In the genomic region with DNA sequence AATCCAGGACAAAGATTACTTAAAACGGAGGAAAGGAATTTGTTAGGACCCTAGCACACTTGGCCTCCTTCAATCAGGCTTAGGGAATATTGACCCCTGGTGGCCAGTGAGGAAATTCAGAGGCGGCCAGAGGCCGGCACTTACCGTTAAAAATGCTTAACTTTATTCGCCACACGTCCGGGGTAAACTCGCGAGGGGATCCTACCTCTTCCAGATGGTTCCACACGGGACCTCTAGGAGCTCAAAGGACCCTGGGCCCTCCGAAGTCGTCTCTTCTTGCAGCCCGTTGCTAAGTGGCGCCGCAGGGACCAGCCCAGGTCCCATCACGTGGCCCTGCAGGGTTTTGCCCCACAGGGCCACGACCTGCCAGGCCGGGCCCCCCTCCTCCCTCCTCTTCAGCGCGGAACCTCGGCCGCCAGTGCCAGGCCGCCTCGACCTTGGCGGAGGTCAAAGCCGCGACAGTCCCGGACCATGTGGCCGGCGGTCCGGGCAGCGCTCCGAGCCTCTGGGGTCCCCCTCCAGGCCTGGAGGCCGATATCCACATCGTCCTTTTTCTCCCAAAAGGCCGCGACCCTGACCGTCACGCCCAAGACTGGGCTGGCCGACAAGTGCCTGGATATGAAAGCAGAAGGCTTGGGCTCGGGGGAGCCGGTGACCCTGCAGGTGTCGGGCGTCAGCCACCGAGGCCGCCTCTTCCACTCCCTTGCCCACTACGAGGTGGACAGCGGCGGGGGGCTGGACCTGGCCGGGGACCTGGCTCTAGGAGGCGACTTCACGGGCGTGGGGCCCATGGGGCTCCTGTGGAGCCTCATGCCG, we compare ENCODE assay signal across 9 cellular contexts. TPM values are rescaled to one million over a fixed set of nuclear protein-coding genes. Genes with fewer than 3 reads are reported as not detected.
DNase-seq lines count a peak whose midpoint lies in the region; ATAC-seq and TF ChIP-seq lines count a peak whose summit lies in the region.
"Had no signal": no experiment of that assay in that cellular context is flagged by ENCODE, and none has a peak within 500 bp of the region (broad histone marks: within the 10 kb centered on the region; RNA-seq: fewer than 3 reads in every experiment).

No MANE protein-coding gene starts in this region.

- peak overlapping the region; percentile 54 to 58 for H3K4me3 ChIP-seq in left lung
- H3K4me3 ChIP-seq: SJSA1 had no signal

- ATAC-seq in HG02588 (IDR thresholded peaks at IDR 0.05; ENCODE audit: unreplicated experiment) (peak; percentile 51), left lung (peak; percentile 91), GM21526 (IDR thresholded peaks at IDR 0.05; ENCODE audit: low FRiP score, unreplicated experiment) (no peak)

- H3K9me3 ChIP-seq in left lung: no peaks in the 10 kb centered on the region
- H3K9me3 ChIP-seq: SJSA1 had no signal

- DNase-seq in COLO829 (ENCODE audit: low spot score): peak; percentile 40
- peak; percentile 71 for DNase-seq in NCI-H460 (ENCODE audit: extremely low read depth, low read depth)
- DNase-seq in activated CD4-positive, alpha-beta T cell treated with anti-CD3 and anti-CD28 coated beads, Interleukin-2, amount 50 U/mL, for 48 hours: peak; percentile 61 to 71
- peak; percentile 50 to 69 for DNase-seq in dermis microvascular lymphatic vessel endothelial cell (ENCODE audit: low read depth in 2 of 2)
- peak; percentile 62 to 88 for DNase-seq in left lung
- DNase-seq in stimulated activated CD4-positive, alpha-beta T cell treated with anti-CD3 and anti-CD28 coated beads, Interleukin-2, amount 100 ng/mL, for 4 hours (ENCODE audit: low read depth): peak; percentile 45

- intact Hi-C loops in left lung (cut with DNase I): loop anchor here in 1 of 2 donors (5.0 kb wide), 1 partner anchor 126 kb away; no protein-coding TSS in a partner anchor

- H3K36me3 ChIP-seq in left lung: no peaks in the 10 kb centered on the region
- H3K36me3 ChIP-seq: SJSA1 had no signal

- H3K4me1 ChIP-seq in left lung: peaks cover 5 to 15% of the 10 kb centered on the region in 2 donors
- H3K4me1 ChIP-seq: SJSA1 had no signal

- H3K27me3 ChIP-seq in left lung: peaks cover 0 to 19% of the 10 kb centered on the region in 2 donors
- H3K27me3 ChIP-seq: SJSA1 had no signal

- peak overlapping the region in 1 of 2 donors; percentile 13 for H3K27ac ChIP-seq in left lung
- H3K27ac ChIP-seq: SJSA1 had no signal

- peak; percentile 81 to 88 for TF ChIP-seq CTCF in left lung (IDR thresholded peaks at IDR 0.05)

RNA-seq across cellular contexts. Expression of a gene that starts 11.1 kb away (rescaled TPM):
- total RNA-seq in NCI-H460 (2014; rRNA removed; shearing (Covaris generic)): 24.8 and 30.7 TPM in 2 replicates
- polyA plus RNA-seq in NCI-H460 (2014; cell fraction: nucleus; rRNA removed): 21.3 and 24.2 TPM in 2 replicates
- total RNA-seq in dermis microvascular lymphatic vessel endothelial cell: 4.7 and 5.1 TPM in 2 replicates
- total RNA-seq in left lung: 10 to 100 TPM; 14.8 to 15.0 TPM

RNA-seq across cellular contexts. Expression of a gene that starts 21.4 kb away (rescaled TPM):
- not detected in 2 replicates for total RNA-seq in NCI-H460 (2014; rRNA removed; shearing (Covaris generic))
- not detected in 2 replicates for polyA plus RNA-seq in NCI-H460 (2014; cell fraction: nucleus; rRNA removed)
- total RNA-seq in dermis microvascular lymphatic vessel endothelial cell: not detected in 2 replicates
- not detected for total RNA-seq in left lung
- total RNA-seq: SJSA1 had no signal

RNA-seq across cellular contexts. Expression of a gene that starts 42.1 kb away (rescaled TPM):
- total RNA-seq in NCI-H460 (2014; rRNA removed; shearing (Covaris generic)): 3.6 and 4.9 TPM in 2 replicates
- 2.3 and 4.2 TPM in 2 replicates for polyA plus RNA-seq in NCI-H460 (2014; cell fraction: nucleus; rRNA removed)
- total RNA-seq in dermis microvascular lymphatic vessel endothelial cell: 0.13 and 0.26 TPM in 2 replicates
- total RNA-seq in left lung: 1 to 10 TPM; 2.7 to 4.8 TPM
